ENCODE assay signal across 8 cellular contexts in the genomic region with DNA sequence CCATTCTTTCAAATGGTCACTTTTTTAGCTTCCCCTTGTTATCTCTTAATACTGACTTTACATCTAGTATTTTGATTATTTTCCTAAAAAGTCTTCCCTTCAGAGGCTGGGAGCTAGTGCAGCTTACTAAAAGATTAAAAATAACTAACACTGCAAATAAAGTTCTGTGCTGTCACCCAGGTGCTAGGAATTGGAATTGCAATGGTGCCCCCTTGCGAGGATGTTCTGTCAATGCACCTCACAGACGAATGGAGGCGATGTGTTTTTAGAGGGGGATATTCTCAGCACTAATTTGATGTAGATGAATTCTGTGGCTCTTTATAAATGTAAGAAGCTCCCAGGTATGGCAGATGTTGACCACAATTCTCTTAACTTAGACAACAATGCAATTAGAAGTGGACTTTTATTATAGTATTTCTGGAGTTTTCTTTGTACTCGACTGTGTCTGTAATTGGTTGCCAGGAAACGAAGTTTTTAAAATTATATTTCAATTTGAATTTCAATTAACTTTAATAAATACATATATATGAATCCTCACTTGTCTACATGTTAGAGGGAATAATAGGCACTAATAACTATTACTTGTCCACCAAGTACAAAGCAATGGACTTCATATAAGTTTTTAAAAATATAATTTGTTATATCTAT. TPM values are rescaled to one million over a fixed set of nuclear protein-coding genes. Genes with fewer than 3 reads are reported as not detected.
DNase-seq lines count a peak whose midpoint lies in the region; ATAC-seq and TF ChIP-seq lines count a peak whose summit lies in the region.

No MANE protein-coding gene starts in this region.

- H3K9me3 Mint-ChIP-seq in neural progenitor cell = no peaks in the 10 kb centered on the region

- H3K4me1 Mint-ChIP-seq in neural progenitor cell = no peaks in the 10 kb centered on the region

- no peaks in the 10 kb centered on the region for H3K27me3 ChIP-seq in fibroblast of lung (ENCODE audit: control insufficient read depth, insufficient read depth, low read length)
- no peaks in the 10 kb centered on the region for H3K27me3 ChIP-seq in neural progenitor cell
- no peaks in the 10 kb centered on the region for H3K27me3 ChIP-seq in upper lobe of left lung

- H3K9me3 ChIP-seq in fibroblast of lung (ENCODE audit: control insufficient read depth, insufficient read depth, low read depth, low read length) = no peaks in the 10 kb centered on the region
- no peaks in the 10 kb centered on the region for H3K9me3 ChIP-seq in neural progenitor cell (ENCODE audit: low read depth)
- H3K9me3 ChIP-seq in upper lobe of left lung = no peaks in the 10 kb centered on the region

- TF ChIP-seq CTCF in AG09309 (IDR thresholded peaks at IDR 0.05; ENCODE audit: control insufficient read depth, insufficient read depth, low read depth, low read length, missing control alignments) = peak; percentile 88
- TF ChIP-seq CTCF in fibroblast of lung (conservative IDR thresholded peaks at IDR 0.05 in 1 of 2, IDR thresholded peaks at IDR 0.05 in 1 of 2; ENCODE audit: low read depth in 1 of 2, low read length in 2 of 2) = peak; percentile 92 to 93
- TF ChIP-seq CTCF in neural progenitor cell (IDR thresholded peaks at IDR 0.05) = peak; percentile 98
- peak; percentile 33 to 68 (median 58) for TF ChIP-seq CTCF in upper lobe of left lung (IDR thresholded peaks at IDR 0.05)

- H3K4me3 ChIP-seq in AG09309 (ENCODE audit: control insufficient read depth, low read depth, low read length) (no peak overlapping the region), fibroblast of lung (replicated peaks in 1 of 4; ENCODE audit: control extremely low read depth in 1 of 4, insufficient read depth in 1 of 4, low read depth in 3 of 4, low read length in 4 of 4) (no peak overlapping the region), neural progenitor cell (no peak overlapping the region), upper lobe of left lung (no peak overlapping the region)

- H2AFZ ChIP-seq in fibroblast of lung (ENCODE audit: low read length) (no peak overlapping the region), neural progenitor cell (replicated peaks) (no peak overlapping the region)

- H3K79me2 ChIP-seq in fibroblast of lung (ENCODE audit: control insufficient read depth, insufficient read depth, low read length) = no peaks in the 10 kb centered on the region
- no peaks in the 10 kb centered on the region for H3K79me2 ChIP-seq in neural progenitor cell (ENCODE audit: low read depth)

- no peak overlapping the region for H3K27ac Mint-ChIP-seq in neural progenitor cell

- no peak for TF ChIP-seq EP300 in upper lobe of left lung (IDR thresholded peaks at IDR 0.05)

- ATAC-seq in GM18499 (IDR thresholded peaks at IDR 0.05; ENCODE audit: insufficient read depth, unreplicated experiment) (peak; percentile 71), HG02943 (IDR thresholded peaks at IDR 0.05; ENCODE audit: low read depth, unreplicated experiment) (peak; percentile 57), upper lobe of left lung (ENCODE audit: low FRiP score in 2 of 2) (peak in 1 of 2 donors; percentile 78)

- TF ChIP-seq POLR2A in upper lobe of left lung (IDR thresholded peaks at IDR 0.05) = no peak

- H4K20me1 ChIP-seq in fibroblast of lung (ENCODE audit: control insufficient read depth, extremely low read depth, insufficient read depth, low read length) (no peaks in the 10 kb centered on the region), neural progenitor cell (ENCODE audit: low read depth) (no peaks in the 10 kb centered on the region)

- H3K9ac ChIP-seq in fibroblast of lung (ENCODE audit: insufficient read depth, low read length) (no peak overlapping the region), neural progenitor cell (no peak overlapping the region)

- no peaks in the 10 kb centered on the region for H3K36me3 Mint-ChIP-seq in neural progenitor cell

- H3K4me3 Mint-ChIP-seq in neural progenitor cell = no peak overlapping the region

- H3F3A ChIP-seq in neural progenitor cell (ENCODE audit: low read depth) = no peaks in the 10 kb centered on the region

- WGBS in upper lobe of left lung, 2 donors = 33 to 35% methylated on average over 5 of the region's 5 CpGs

- H3K27ac ChIP-seq in fibroblast of lung (ENCODE audit: insufficient read depth, low read length) (no peak overlapping the region), neural progenitor cell (no peak overlapping the region), upper lobe of left lung (no peak overlapping the region)

- no peak for DNase-seq in AG09309 (ENCODE audit: low read depth)
- DNase-seq in NCI-H510A (lab: John Stamatoyannopoulos, UW) = peak; percentile 2
- peak; percentile 70 for DNase-seq in activated CD8-positive, alpha-beta memory T cell treated with anti-CD3 and anti-CD28 coated beads, Interleukin-2, amount 50 U/mL, for 48 hours
- peak; percentile 23 to 52 for DNase-seq in fibroblast of lung (ENCODE audit: low read depth in 2 of 2)
- DNase-seq in neural progenitor cell (ENCODE audit: low spot score) = peak; percentile 59
- no peak for DNase-seq in upper lobe of left lung

- H3K4me2 ChIP-seq in fibroblast of lung (ENCODE audit: extremely low read depth, insufficient read depth, low read length) (no peak overlapping the region), neural progenitor cell (no peak overlapping the region)

- H3K4me1 ChIP-seq in fibroblast of lung (ENCODE audit: control insufficient read depth, extremely low read depth, insufficient read depth, low read length) (no peaks in the 10 kb centered on the region), neural progenitor cell (no peaks in the 10 kb centered on the region), upper lobe of left lung (no peaks in the 10 kb centered on the region)

- H3K36me3 ChIP-seq in fibroblast of lung (ENCODE audit: control insufficient read depth, insufficient read depth, low read length) (no peaks in the 10 kb centered on the region), neural progenitor cell (no peaks in the 10 kb centered on the region), upper lobe of left lung (no peaks in the 10 kb centered on the region)

- H3K27me3 Mint-ChIP-seq in neural progenitor cell (ENCODE audit: insufficient read depth, low read depth) = no peaks in the 10 kb centered on the region

RNA-seq across cellular contexts. Expression of a gene that starts 22.0 kb away (rescaled TPM):
- total RNA-seq in fibroblast of lung = not detected in 2 replicates
- not detected in 2 replicates for polyA plus RNA-seq in fibroblast of lung
- polyA plus RNA-seq in fibroblast of lung (2012) = not detected in 2 replicates
- polyA minus RNA-seq in fibroblast of lung (ENCODE audit: low replicate concordance) = not detected in 2 replicates
- total RNA-seq in neural progenitor cell (ENCODE audit: low replicate concordance) = not detected in 2 replicates
- total RNA-seq in upper lobe of left lung = 1 to 10 TPM in 1 of 6 donors, under 1 TPM in 3, not detected in 2; 0.11 to 1.7 (median 0.54) TPM

Comparison
In these comparisons a context has a peak if more than half of its experiments do, and no peak if none do; other contexts are left out.
1. DNase-seq: peak in NCI-H510A (single experiment), activated CD8-positive, alpha-beta memory T cell treated with anti-CD3 and anti-CD28 coated beads, Interleukin-2, amount 50 U/mL, for 48 hours (single experiment), fibroblast of lung (2 of 2) and neural progenitor cell (single experiment); none in AG09309 (single experiment) and upper lobe of left lung (0 of 2).
2. Peak in every context shown above with its lines, with median percentiles within 50 percentile points of each other: CTCF ChIP-seq.